In the genomic region with DNA sequence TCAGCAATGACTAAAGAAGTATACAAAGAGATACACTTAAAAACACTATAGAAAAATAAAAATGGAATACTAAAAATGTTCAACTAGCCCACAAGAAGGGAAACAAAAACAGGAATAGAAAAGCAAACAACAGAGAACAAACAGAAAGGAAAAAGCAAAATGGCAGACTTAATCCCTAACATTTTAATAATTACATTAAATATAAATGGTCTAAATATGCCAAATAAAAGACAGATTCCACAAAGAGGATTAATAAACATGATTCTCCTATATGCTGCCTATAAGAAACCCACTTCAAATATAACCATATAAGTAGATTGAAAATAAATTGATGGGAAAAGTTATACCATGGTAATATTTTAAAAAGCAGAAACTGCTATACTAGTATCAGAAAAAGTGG, we compare ENCODE assay signal across 7 cellular contexts.
"Had no signal": no experiment of that assay in that cellular context is flagged by ENCODE, and none has a peak within 500 bp of the region (broad histone marks: within the 10 kb centered on the region; RNA-seq: fewer than 3 reads in every experiment).

No MANE protein-coding gene starts in this region.

- DNase-seq: GDM1, GF-D8 had no signal

- ATAC-seq: GM12878 had no signal

- H3K4me3 ChIP-seq: GM12878 had no signal

- FAIRE-seq: GM12878, GM12891, GM12892, GM18507, GM19239 had no signal
